17 cellular contexts compared by ENCODE assay signal in genomic region chr18:48580782-48581181, GRCh38. TPM values are rescaled to one million over a fixed set of nuclear protein-coding genes. Genes with fewer than 3 reads are reported as not detected.
A peak's percentile ranks its signal among the peaks of the same experiment; 100 is the strongest.
DNase-seq lines count a peak whose midpoint lies in the region; ATAC-seq and TF ChIP-seq lines count a peak whose summit lies in the region.
"Had no signal": no experiment of that assay in that cellular context is flagged by ENCODE, and none has a peak within 500 bp of the region (broad histone marks: within the 10 kb centered on the region; RNA-seq: fewer than 3 reads in every experiment).

No MANE protein-coding gene starts in this region.

- DNase-seq in H7, result peak; percentile 68
- peak in 10 of 61 donors; percentile 3 to 59 (median 32) for DNase-seq in caudate nucleus (lab: John Stamatoyannopoulos, UW)
- peak; percentile 36 for DNase-seq in iPS-NIHi11 (ENCODE audit: low spot score)
- DNase-seq in superior temporal gyrus (ENCODE audit: extremely low spot score), result peak; percentile 53
- DNase-seq in NCI-H446 treated with DMSO at 0.1 percent for 48 hours (lab: John Stamatoyannopoulos, UW), result no peak
- no peak for DNase-seq in CD1c-positive myeloid dendritic cell (ENCODE audit: extremely low spot score)
- DNase-seq in upper lobe of right lung, result no peak
- DNase-seq: activated CD4-positive, alpha-beta T cell treated with anti-CD3 and anti-CD28 coated beads, Interleukin-2, amount 50 U/mL, for 1 hour; activated gamma-delta T cell treated with Interleukin-2 at 50 U/mL for 16 hours; DMS153; lower lobe of right lung; naive thymus-derived CD4-positive, alpha-beta T cell; NCI-H2029; NCI-H510A had no signal

- no peak for ATAC-seq in upper lobe of right lung
- ATAC-seq: lower lobe of right lung; naive thymus-derived CD4-positive, alpha-beta T cell had no signal

- H3K27me3 ChIP-seq in H7 (ENCODE audit: control insufficient read depth, insufficient read depth, low read length) (no peaks in the 10 kb centered on the region), upper lobe of right lung (no peaks in the 10 kb centered on the region)
- H3K27me3 ChIP-seq: BLaER1 treated with 17β-estradiol and CSF1 and Interleukin-3, amounts not matched to agents 10 nM and 100 nM had no signal

- intact Hi-C loops in upper lobe of right lung (cut with DNase I), result no loop called here

- H3K27ac ChIP-seq in caudate nucleus (ENCODE audit: low read depth, low read length) (peak overlapping the region; percentile 34), upper lobe of right lung (no peak overlapping the region)
- H3K27ac ChIP-seq: BLaER1 treated with 17β-estradiol and CSF1 and Interleukin-3, amounts not matched to agents 10 nM and 100 nM; lower lobe of right lung; parathyroid adenoma; RWPE1 had no signal

- H3K36me3 ChIP-seq in H7 (replicated peaks; ENCODE audit: control insufficient read depth, insufficient read depth, low read length), result no peaks in the 10 kb centered on the region
- no peaks in the 10 kb centered on the region for H3K36me3 ChIP-seq in upper lobe of right lung
- H3K36me3 ChIP-seq: lower lobe of right lung had no signal

- no peak for TF ChIP-seq CTCF in upper lobe of right lung (IDR thresholded peaks at IDR 0.05)

- H3K9me3 ChIP-seq in upper lobe of right lung, result no peaks in the 10 kb centered on the region
- H3K9me3 ChIP-seq: lower lobe of right lung had no signal

- H3K4me1 ChIP-seq in upper lobe of right lung, result no peaks in the 10 kb centered on the region
- H3K4me1 ChIP-seq: BLaER1 treated with 17β-estradiol and CSF1 and Interleukin-3, amounts not matched to agents 10 nM and 100 nM; lower lobe of right lung; parathyroid adenoma had no signal

- H3K4me3 ChIP-seq in H7 (ENCODE audit: insufficient read depth, low read depth, low read length), result no peak overlapping the region
- H3K4me3 ChIP-seq in upper lobe of right lung, result no peak overlapping the region
- H3K4me3 ChIP-seq: BLaER1 treated with 17β-estradiol and CSF1 and Interleukin-3, amounts not matched to agents 10 nM and 100 nM; lower lobe of right lung had no signal

RNA-seq across cellular contexts. Expression of gene CTIF, which starts 42.0 kb away (rescaled TPM):
- total RNA-seq in H7 (2014; rRNA removed; shearing (Covaris generic)), result 9.8 and 25.7 TPM in 2 replicates
- 72.4 TPM for total RNA-seq in upper lobe of right lung

Comparison
In these comparisons a context has a peak if more than half of its experiments do, and no peak if none do; other contexts are left out.
1. DNase-seq: peak in H7 (single experiment), iPS-NIHi11 (single experiment) and superior temporal gyrus (single experiment); none in NCI-H446 treated with DMSO at 0.1 percent for 48 hours (single experiment), CD1c-positive myeloid dendritic cell (single experiment) and upper lobe of right lung (single experiment).